16 cellular contexts compared by ENCODE assay signal in the genomic region with DNA sequence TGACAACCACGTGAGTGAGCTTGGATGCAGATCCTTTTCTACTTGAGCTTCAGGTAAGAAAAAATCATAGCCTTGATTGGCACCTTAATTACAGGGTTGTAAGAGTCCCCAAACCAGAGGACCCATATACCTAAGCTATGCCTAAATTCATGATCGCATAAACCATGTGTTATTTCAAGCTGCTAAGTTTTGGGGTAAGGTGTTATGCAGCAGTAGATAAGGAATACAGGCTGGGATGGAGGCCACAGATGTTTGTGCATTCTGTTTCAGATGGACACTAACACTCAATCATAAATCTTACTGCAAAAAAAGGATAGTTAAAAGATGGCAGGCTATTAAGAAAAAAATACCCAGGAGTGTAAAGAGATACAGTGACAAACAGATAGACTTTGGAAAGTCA.
"Had no signal": no experiment of that assay in that cellular context is flagged by ENCODE, and none has a peak within 500 bp of the region (broad histone marks: within the 10 kb centered on the region; RNA-seq: fewer than 3 reads in every experiment).

No MANE protein-coding gene starts in this region.

- H3K27me3 ChIP-seq: esophagus squamous epithelium, thyroid gland had no signal

- H3K4me3 Mint-ChIP-seq: activated naive CD4-positive, alpha-beta T cell treated with anti-CD3 and anti-CD28 coated beads for 36 hours; brain had no signal

- H3K4me1 Mint-ChIP-seq: brain had no signal

- H3K27me3 Mint-ChIP-seq: brain had no signal

- H3K27ac ChIP-seq: esophagus squamous epithelium, left lung, parathyroid adenoma, thyroid gland, VCaP had no signal

- ATAC-seq: left lung had no signal

- H3K27ac Mint-ChIP-seq: activated naive CD4-positive, alpha-beta T cell treated with anti-CD3 and anti-CD28 coated beads for 36 hours; brain had no signal

- H2AFZ ChIP-seq: parathyroid adenoma had no signal

- FAIRE-seq: endothelial cell of umbilical vein, keratinocyte had no signal

- H3K36me3 ChIP-seq: esophagus squamous epithelium, left lung, thyroid gland had no signal

- H3K9me3 ChIP-seq: esophagus squamous epithelium, left lung, thyroid gland had no signal

- H3K36me3 Mint-ChIP-seq: brain had no signal

- H3K4me3 ChIP-seq: esophagus squamous epithelium, left lung, thyroid gland had no signal

- H3K9ac ChIP-seq: parathyroid adenoma had no signal

- DNase-seq: activated CD4-positive, alpha-beta T cell treated with anti-CD3 and anti-CD28 coated beads for 1 hour; activated naive CD4-positive, alpha-beta T cell treated with anti-CD3 and anti-CD28 coated beads for 36 hours; central memory CD4-positive, alpha-beta T cell; cortex of kidney; effector CD4-positive, alpha-beta T cell; esophagus squamous epithelium; hippocampal formation; left lung; mammary epithelial cell; stimulated activated CD4-positive, alpha-beta T cell treated with anti-CD3 and anti-CD28 coated beads, Interleukin-2, amount 100 ng/mL, for 24 hours; thyroid gland had no signal

- H3K79me2 ChIP-seq: parathyroid adenoma had no signal

- H3K4me1 ChIP-seq: esophagus squamous epithelium, left lung, parathyroid adenoma, thyroid gland had no signal

- H3K9me3 Mint-ChIP-seq: activated naive CD4-positive, alpha-beta T cell treated with anti-CD3 and anti-CD28 coated beads for 36 hours had no signal
